In the genomic region with DNA sequence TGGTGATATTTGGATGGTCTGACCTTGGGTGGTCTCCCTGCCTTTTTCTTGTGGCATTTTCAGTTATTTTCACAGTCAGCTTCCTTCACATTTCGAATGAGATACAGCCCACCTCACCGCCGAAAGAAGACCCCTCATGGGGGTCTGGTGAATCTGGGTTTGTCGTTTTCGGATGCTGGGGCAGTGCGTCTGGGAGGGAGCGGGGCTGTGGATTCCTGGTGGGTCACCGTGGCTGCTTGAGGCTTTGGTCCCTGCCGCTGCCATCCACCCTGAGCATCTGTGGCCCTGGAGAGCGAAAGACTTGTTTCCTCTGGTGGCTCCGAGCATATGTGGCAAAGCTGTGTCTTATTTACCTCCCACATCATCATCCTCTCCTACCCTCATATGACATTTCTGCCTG, we compare ENCODE assay signal across 30 cellular contexts. TPM values are rescaled to one million over a fixed set of nuclear protein-coding genes. Genes with fewer than 3 reads are reported as not detected.
"Had no signal": no experiment of that assay in that cellular context is flagged by ENCODE, and none has a peak within 500 bp of the region (broad histone marks: within the 10 kb centered on the region; RNA-seq: fewer than 3 reads in every experiment).

No MANE protein-coding gene starts in this region.

- ATAC-seq: naive thymus-derived CD4-positive, alpha-beta T cell; natural killer cell; pancreas; psoas muscle; right cardiac atrium; right lobe of liver; stimulated activated effector memory CD8-positive, alpha-beta T cell treated with anti-CD3 and anti-CD28 coated beads, Interleukin-12 subunit alpha, Interleukin-12 subunit beta, amount 100 ng/mL, for 72 hours; stimulated activated naive B cell treated with anti-CD40 and anti-IgM and Interleukin-4, amounts not matched to agents 10 μg/mL and 1 μg/mL and 100 μg/mL, for 72 hours; upper lobe of right lung had no signal

- H3K9me3 ChIP-seq: pancreas, psoas muscle, right lobe of liver, thoracic aorta, thyroid gland, upper lobe of right lung, uterus had no signal

- H3K9ac ChIP-seq: neural progenitor cell had no signal

- DNase-seq: naive thymus-derived CD4-positive, alpha-beta T cell; natural killer cell; pancreas; right cardiac atrium; right lobe of liver; stimulated activated CD4-positive, alpha-beta T cell treated with anti-CD3 and anti-CD28 coated beads, Interleukin-15, amount 100 ng/mL, for 24 hours; stimulated activated CD4-positive, alpha-beta T cell treated with anti-CD3 and anti-CD28 coated beads, Interleukin-2, amount 100 ng/mL, for 24 hours; stimulated activated CD4-positive, alpha-beta T cell treated with anti-CD3 and anti-CD28 coated beads, Interleukin-2, amount 100 ng/mL, for 48 hours; stimulated activated CD4-positive, alpha-beta T cell treated with anti-CD3 and anti-CD28 coated beads, Interleukin-4, amount 100 ng/mL, for 24 hours; stimulated activated naive B cell treated with anti-CD40 and anti-IgM and Interleukin-4, amounts not matched to agents 10 μg/mL and 1 μg/mL and 100 μg/mL, for 72 hours; stimulated activated naive CD4-positive, alpha-beta T cell treated with Interleukin-2 at 50 U/mL for 16 hours; stomach; thyroid gland; upper lobe of right lung; uterus had no signal

- H3K4me3 Mint-ChIP-seq: naive thymus-derived CD4-positive, alpha-beta T cell; natural killer cell; nephron; neural progenitor cell; stimulated activated effector memory CD8-positive, alpha-beta T cell treated with anti-CD3 and anti-CD28 coated beads, Interleukin-12 subunit alpha, Interleukin-12 subunit beta, amount 100 ng/mL, for 72 hours; stimulated activated naive B cell treated with anti-CD40 and anti-IgM and Interleukin-4, amounts not matched to agents 10 μg/mL and 1 μg/mL and 100 μg/mL, for 72 hours; stimulated activated naive CD8-positive, alpha-beta T cell treated with anti-CD3 and anti-CD28 coated beads, Interleukin-15, Interleukin-2, amounts not matched to agents 100 ng/mL and 50 ng/mL, for 24 hours; type B pancreatic cell had no signal

- H3K4me1 Mint-ChIP-seq: natural killer cell; nephron; stimulated activated effector memory CD8-positive, alpha-beta T cell treated with anti-CD3 and anti-CD28 coated beads, Interleukin-12 subunit alpha, Interleukin-12 subunit beta, amount 100 ng/mL, for 72 hours; stimulated activated naive B cell treated with anti-CD40 and anti-IgM and Interleukin-4, amounts not matched to agents 10 μg/mL and 1 μg/mL and 100 μg/mL, for 72 hours had no signal

- H3K4me2 ChIP-seq: neural progenitor cell, smooth muscle cell had no signal

- H3K36me3 Mint-ChIP-seq: natural killer cell had no signal

- H3K36me3 ChIP-seq: pancreas, right lobe of liver, thoracic aorta, thyroid gland, upper lobe of right lung, uterus had no signal

- FAIRE-seq: pancreas had no signal

- H3K4me3 ChIP-seq: neural progenitor cell, pancreas, psoas muscle, right lobe of liver, skin epidermis, smooth muscle cell, stomach, thoracic aorta, thyroid gland, tibial nerve, upper lobe of right lung, uterus had no signal

- H3K27me3 Mint-ChIP-seq: naive thymus-derived CD4-positive, alpha-beta T cell; stimulated activated naive B cell treated with anti-CD40 and anti-IgM and Interleukin-4, amounts not matched to agents 10 μg/mL and 1 μg/mL and 100 μg/mL, for 72 hours; stimulated activated naive CD8-positive, alpha-beta T cell treated with anti-CD3 and anti-CD28 coated beads, Interleukin-15, Interleukin-2, amounts not matched to agents 100 ng/mL and 50 ng/mL, for 24 hours; type B pancreatic cell had no signal

- H3K27ac ChIP-seq: neural progenitor cell, pancreas, psoas muscle, right lobe of liver, skin epidermis, stomach, thoracic aorta, thyroid gland, tibial nerve, upper lobe of right lung, uterus had no signal

- H3K27me3 ChIP-seq: neural progenitor cell, pancreas, right lobe of liver, stomach, thyroid gland, tibial nerve, upper lobe of right lung, uterus had no signal

- H3K9me3 Mint-ChIP-seq: stimulated activated effector memory CD8-positive, alpha-beta T cell treated with anti-CD3 and anti-CD28 coated beads, Interleukin-12 subunit alpha, Interleukin-12 subunit beta, amount 100 ng/mL, for 72 hours had no signal

- H3K27ac Mint-ChIP-seq: natural killer cell; neural progenitor cell; stimulated activated effector memory CD8-positive, alpha-beta T cell treated with anti-CD3 and anti-CD28 coated beads, Interleukin-12 subunit alpha, Interleukin-12 subunit beta, amount 100 ng/mL, for 72 hours; stimulated activated naive B cell treated with anti-CD40 and anti-IgM and Interleukin-4, amounts not matched to agents 10 μg/mL and 1 μg/mL and 100 μg/mL, for 72 hours; stimulated activated naive CD8-positive, alpha-beta T cell treated with anti-CD3 and anti-CD28 coated beads, Interleukin-15, Interleukin-2, amounts not matched to agents 100 ng/mL and 50 ng/mL, for 24 hours; type B pancreatic cell had no signal

- H3K4me1 ChIP-seq: neural progenitor cell, pancreas, psoas muscle, right lobe of liver, stomach, tibial nerve, upper lobe of right lung, uterus had no signal

- H2AFZ ChIP-seq: neural progenitor cell had no signal

RNA-seq across cellular contexts. Expression of a gene that starts 54.9 kb away (rescaled TPM):
- total RNA-seq: naive thymus-derived CD4-positive, alpha-beta T cell; natural killer cell; omental fat pad; osteocyte; pancreas; psoas muscle; renal cortical epithelial cell; right cardiac atrium; right lobe of liver; smooth muscle cell; stomach; subcutaneous adipose tissue; thoracic aorta; thyroid gland; tibial nerve; upper lobe of right lung; urinary bladder; uterus had no signal
- polyA plus RNA-seq: naive thymus-derived CD4-positive, alpha-beta T cell; pancreas; psoas muscle; right cardiac atrium; smooth muscle cell; urinary bladder had no signal
